7 cellular contexts compared by ENCODE assay signal in the genomic region with DNA sequence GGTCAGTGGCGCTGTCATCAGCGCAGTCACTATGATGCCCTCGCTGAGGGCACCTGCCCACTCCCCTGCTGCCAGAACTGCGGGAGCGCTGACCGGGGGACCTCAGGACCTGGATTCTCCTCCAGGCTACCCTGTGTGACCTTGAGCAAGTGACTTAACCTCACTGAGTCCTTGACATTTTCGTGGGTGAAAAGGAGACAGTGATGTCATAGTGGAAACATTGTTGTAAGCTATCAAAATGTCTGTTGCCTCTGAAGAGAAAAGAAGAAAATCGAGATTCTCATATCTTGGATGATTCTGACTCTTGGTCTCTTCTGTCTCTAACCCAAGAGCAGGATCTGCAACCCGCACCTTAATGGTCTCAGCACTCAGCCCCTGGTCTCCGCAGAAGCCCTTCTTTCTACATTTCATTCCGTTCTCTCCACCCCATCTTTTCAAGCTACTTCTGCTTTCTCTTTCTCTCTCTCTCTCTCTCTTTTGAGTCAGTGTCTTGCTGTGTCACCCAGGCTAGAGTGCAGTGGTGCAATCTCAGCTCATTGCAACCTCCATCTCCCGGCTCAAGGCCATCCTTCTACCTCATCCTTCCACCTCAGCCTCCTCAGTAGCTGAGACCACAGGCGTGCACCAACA. TPM values are rescaled to one million over a fixed set of nuclear protein-coding genes. Genes with fewer than 3 reads are reported as not detected.
A peak's percentile ranks its signal among the peaks of the same experiment; 100 is the strongest.
DNase-seq lines count a peak whose midpoint lies in the region; ATAC-seq and TF ChIP-seq lines count a peak whose summit lies in the region.
"Had no signal": no experiment of that assay in that cellular context is flagged by ENCODE, and none has a peak within 500 bp of the region (broad histone marks: within the 10 kb centered on the region; RNA-seq: fewer than 3 reads in every experiment).

No MANE protein-coding gene starts in this region.

- no peak for TF ChIP-seq CTCF in GM12865 (IDR thresholded peaks at IDR 0.05; ENCODE audit: insufficient read depth, low read depth, low read length, missing control alignments)

- peak; percentile 23 for ATAC-seq in HG03095 (IDR thresholded peaks at IDR 0.05; ENCODE audit: unreplicated experiment)

- DNase-seq in GM12865 (ENCODE audit: low read depth) (no peak), kidney tubule cell (ENCODE audit: low spot score) (peak; percentile 16), HT-29 (ENCODE audit: low spot score) (no peak), GM19240 (ENCODE audit: insufficient read length, low spot score) (no peak)
- peak; percentile 39 for DNase-seq in activated CD8-positive, alpha-beta memory T cell treated with anti-CD3 and anti-CD28 coated beads, Interleukin-2, amount 50 U/mL, for 4 hours

- peak overlapping the region; percentile 76 for H3K4me3 ChIP-seq in GM12865 (ENCODE audit: low read depth, low read length)

RNA-seq across cellular contexts. Expression of a gene that starts 1.0 kb away (rescaled TPM):
- 93.8 and 97.4 TPM in 2 replicates for total RNA-seq in HT-29 (2014; rRNA removed; shearing (Covaris generic))

RNA-seq across cellular contexts. Expression of a gene that starts 1.7 kb away (rescaled TPM):
- total RNA-seq in HT-29 (2014; rRNA removed; shearing (Covaris generic)): not detected in 2 replicates
- total RNA-seq: T-helper 2 cell treated with Interferon-gamma antibody and Interleukin-4, amounts not matched to agents 100 ng/mL and 5 ng/mL, for 36 hours had no signal

RNA-seq across cellular contexts. Expression of a gene that starts 9.4 kb away (rescaled TPM):
- 18.3 and 19.9 TPM in 2 replicates for total RNA-seq in HT-29 (2014; rRNA removed; shearing (Covaris generic))

RNA-seq across cellular contexts. Expression of a gene that starts 9.5 kb away (rescaled TPM):
- 5.5 and 10.0 TPM in 2 replicates for total RNA-seq in HT-29 (2014; rRNA removed; shearing (Covaris generic))

RNA-seq across cellular contexts. Expression of a gene that starts 24.5 kb away (rescaled TPM):
- 43.1 and 51.1 TPM in 2 replicates for total RNA-seq in HT-29 (2014; rRNA removed; shearing (Covaris generic))

Comparison
In these comparisons a context has a peak if more than half of its experiments do, and no peak if none do; other contexts are left out.
1. DNase-seq: peak in activated CD8-positive, alpha-beta memory T cell treated with anti-CD3 and anti-CD28 coated beads, Interleukin-2, amount 50 U/mL, for 4 hours (single experiment) and kidney tubule cell (single experiment); none in GM12865 (single experiment), HT-29 (single experiment) and GM19240 (single experiment).